ENCODE assay signal across 8 cellular contexts in genomic region chr11:35305670-35306382, GRCh38.
DNase-seq lines count a peak whose midpoint lies in the region; ATAC-seq and TF ChIP-seq lines count a peak whose summit lies in the region.

No MANE protein-coding gene starts in this region.

- H3K4me3 Mint-ChIP-seq in Caco-2 (ENCODE audit: unreplicated experiment): no peak overlapping the region

- no peak overlapping the region for H3K4me3 ChIP-seq in Caco-2 (ENCODE audit: low read depth, low read length)

- peak overlapping the region; percentile 56 for H3K27ac Mint-ChIP-seq in Caco-2 (ENCODE audit: unreplicated experiment)

- H3K4me1 ChIP-seq in Caco-2: no peaks in the 10 kb centered on the region

- no peaks in the 10 kb centered on the region for H3K9me3 ChIP-seq in Caco-2

- intact Hi-C loops in Caco-2 (cut with micrococcal nuclease; ENCODE audit: unreplicated experiment): loop anchor here (1.0 to 5.0 kb wide), 4 partner anchors 66 to 380 kb away; no protein-coding TSS in a partner anchor

- H3K4me1 Mint-ChIP-seq in Caco-2 (ENCODE audit: low read depth, unreplicated experiment): peaks cover 7% of the 10 kb centered on the region

- no peaks in the 10 kb centered on the region for H3K36me3 ChIP-seq in Caco-2 (ENCODE audit: control insufficient read depth, insufficient read depth, low read length)

- DNase-seq in Caco-2: peak; percentile 53 to 62
- peak; percentile 22 to 58 for DNase-seq in NCI-H526 (lab: John Stamatoyannopoulos, UW)
- peak; percentile 21 for DNase-seq in activated effector memory CD4-positive, alpha-beta T cell treated with Interleukin-2 at 50 U/mL for 16 hours
- DNase-seq in germinal center (ENCODE audit: low spot score): peak; percentile 54
- DNase-seq in stimulated activated CD8-positive, alpha-beta memory T cell treated with anti-CD3 and anti-CD28 coated beads, Interleukin-15, amount 100 ng/mL, for 1 hour (ENCODE audit: low read depth): peak; percentile 8
- no peak for DNase-seq in NCI-H1436 treated with DMSO at 0.1 percent for 48 hours (lab: John Stamatoyannopoulos, UW)

- ATAC-seq in GM21529 (IDR thresholded peaks at IDR 0.05; ENCODE audit: unreplicated experiment) (peak; percentile 77), HG03439 (IDR thresholded peaks at IDR 0.05; ENCODE audit: unreplicated experiment) (no peak)

- peaks cover 9% of the 10 kb centered on the region for H3K9me3 Mint-ChIP-seq in Caco-2 (ENCODE audit: unreplicated experiment)

- CTCF ChIA-PET in Caco-2 (lab: Charles Lee): interaction anchor here (0.6 to 1.9 kb wide), 7 partner anchors 44 to 503 kb away, joined by 3 to 6 read pairs (median 4); partner anchors contain the start of genes APIP and PDHX

- POLR2A ChIA-PET in Caco-2 (lab: Charles Lee): no interaction called here

- no peaks in the 10 kb centered on the region for H3K36me3 Mint-ChIP-seq in Caco-2 (ENCODE audit: insufficient read depth, unreplicated experiment)

- no peaks in the 10 kb centered on the region for H3K27me3 ChIP-seq in Caco-2 (replicated peaks; ENCODE audit: control insufficient read depth, insufficient read depth, low read length)

- BruUV-seq in Caco-2 (replicated peaks; lab: Mats Ljungman, UMichigan): no TSS peak

- H3K27me3 Mint-ChIP-seq in Caco-2 (ENCODE audit: insufficient read depth, unreplicated experiment): peaks cover 2% of the 10 kb centered on the region

- peak; percentile 68 to 85 for TF ChIP-seq CTCF in Caco-2 (IDR thresholded peaks at IDR 0.05; ENCODE audit: insufficient read depth in 1 of 2, low read depth in 1 of 2, low read length in 1 of 2, severe bottlenecking in 1 of 2, unreplicated experiment in 1 of 2)
